ENCODE assay signal across 28 cellular contexts in the genomic region with DNA sequence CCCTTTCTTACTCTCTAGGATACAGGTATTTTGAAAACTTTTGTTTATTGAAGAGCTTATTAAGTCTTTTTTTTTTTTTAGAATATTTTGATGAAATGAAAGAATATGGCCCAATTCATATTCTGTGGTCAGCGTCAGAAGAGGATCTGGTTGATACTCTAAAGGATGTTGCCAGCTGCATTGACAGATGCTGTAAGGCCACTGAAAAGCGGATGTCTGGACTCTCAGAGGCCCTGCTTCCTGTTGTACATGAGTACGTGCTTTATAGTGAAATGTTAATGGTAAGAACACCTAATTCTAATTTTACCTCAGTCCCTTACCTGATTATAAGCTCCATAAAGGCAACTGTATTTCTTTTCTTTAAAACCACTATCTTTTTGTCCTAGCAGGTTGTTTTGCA.
"Had no signal": no experiment of that assay in that cellular context is flagged by ENCODE, and none has a peak within 500 bp of the region (broad histone marks: within the 10 kb centered on the region; RNA-seq: fewer than 3 reads in every experiment).

No MANE protein-coding gene starts in this region.

- H3K27ac ChIP-seq: Peyer's patch, SJSA1 had no signal

- H3K9me3 ChIP-seq: Peyer's patch, SJSA1, SK-N-SH had no signal

- H3K27me3 ChIP-seq: Peyer's patch, SJSA1 had no signal

- H3K4me1 ChIP-seq: Peyer's patch had no signal

- H3K4me3 ChIP-seq: Peyer's patch, SJSA1 had no signal

- DNase-seq: activated CD4-positive, alpha-beta memory T cell treated with anti-CD3 and anti-CD28 coated beads for 36 hours; activated CD4-positive, alpha-beta T cell treated with anti-CD3 and anti-CD28 coated beads for 4 hours; activated CD4-positive, alpha-beta T cell treated with anti-CD3 and anti-CD28 coated beads, Interleukin-2, amount 50 U/mL, for 1 hour; activated CD8-positive, alpha-beta memory T cell treated with anti-CD3 and anti-CD28 coated beads, Interleukin-2, amount 50 U/mL, for 4 hours; activated gamma-delta T cell treated with Interleukin-2 at 50 U/mL for 16 hours; activated naive CD4-positive, alpha-beta T cell treated with anti-CD3 and anti-CD28 coated beads for 36 hours; activated naive CD8-positive, alpha-beta T cell treated with anti-CD3 and anti-CD28 coated beads, Interleukin-2, amount 50 U/mL, for 24 hours; activated T-cell treated with anti-CD3 and anti-CD28 coated beads for 4 hours; activated T-cell treated with anti-CD3 and anti-CD28 coated beads, Interleukin-2, amount 50 U/mL, for 4 hours; anterior cingulate cortex; caudate nucleus; cerebellar nuclear complex; NCI-H1048; NCI-H1105 treated with DMSO at 0.1 percent for 48 hours; NCI-H1436 treated with DMSO at 0.1 percent for 48 hours; NCI-H1694 treated with DMSO at 0.1 percent for 48 hours; NCI-H2029; NCI-H345; NCI-H524 treated with DMSO at 0.1 percent for 48 hours; NCI-H748 treated with DMSO at 0.1 percent for 48 hours; PC-3; Peyer's patch; RPMI8226; SHP77 treated with DMSO at 0.1 percent for 48 hours; SK-N-SH had no signal

- H3K4me2 ChIP-seq: SK-N-SH had no signal

- H3K9ac ChIP-seq: SK-N-SH had no signal

- ATAC-seq: activated CD4-positive, CD25-positive, alpha-beta regulatory T cell treated with anti-CD3 and anti-CD28 coated beads, Interleukin-2, amount 50 U/mL, for 24 hours; activated naive CD8-positive, alpha-beta T cell treated with anti-CD3 and anti-CD28 coated beads, Interleukin-2, amount 50 U/mL, for 24 hours; activated T-cell treated with anti-CD3 and anti-CD28 coated beads, Interleukin-2, amount 50 U/mL, for 4 hours; PC-3; WTC11 had no signal
